ENCODE assay signal across 1 cellular context in the genomic region with DNA sequence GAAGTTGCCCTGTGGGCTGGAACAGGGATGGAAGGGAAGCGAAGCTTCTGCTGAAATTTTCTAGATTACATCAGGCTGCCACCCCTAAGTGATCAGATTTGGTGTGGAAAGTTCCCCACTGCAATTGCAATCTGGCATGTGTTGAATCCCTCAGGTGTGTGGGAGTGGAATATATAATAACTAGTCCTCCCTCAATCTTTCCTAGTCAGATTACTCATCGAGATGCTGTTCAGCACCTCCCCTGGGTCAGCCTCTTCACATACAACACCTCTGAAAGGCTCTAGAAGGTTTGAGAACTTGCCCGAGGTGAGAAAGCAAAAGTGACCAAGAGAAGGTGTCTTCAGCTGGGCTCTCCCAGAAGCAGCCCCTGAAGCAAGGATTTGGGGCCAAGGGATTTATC.
TF ChIP-seq lines count a peak whose summit lies in the region.

No MANE protein-coding gene starts in this region.

TF ChIP-seq in IMR-90, 13 proteins besides CTCF, POLR2A, EP300 and RAD21 (continued from another document):
- TF ChIP-seq SMC3 (IDR thresholded peaks at IDR 0.05; ENCODE audit: low read depth, low read length) (no peak), ELK1 (IDR thresholded peaks at IDR 0.05; ENCODE audit: borderline replicate concordance, low read depth, low read length) (no peak), FOS (IDR thresholded peaks at IDR 0.05; ENCODE audit: low read depth, low read length) (no peak), MXI1 (IDR thresholded peaks at IDR 0.05; ENCODE audit: borderline replicate concordance, low read depth, low read length) (no peak), RFX5 (IDR thresholded peaks at IDR 0.05; ENCODE audit: low read depth, low read length) (no peak)
TF ChIP-seq in IMR-90: peak in this region for 0.
